Comparison of ENCODE assay signal across 31 cellular contexts in the genomic region with DNA sequence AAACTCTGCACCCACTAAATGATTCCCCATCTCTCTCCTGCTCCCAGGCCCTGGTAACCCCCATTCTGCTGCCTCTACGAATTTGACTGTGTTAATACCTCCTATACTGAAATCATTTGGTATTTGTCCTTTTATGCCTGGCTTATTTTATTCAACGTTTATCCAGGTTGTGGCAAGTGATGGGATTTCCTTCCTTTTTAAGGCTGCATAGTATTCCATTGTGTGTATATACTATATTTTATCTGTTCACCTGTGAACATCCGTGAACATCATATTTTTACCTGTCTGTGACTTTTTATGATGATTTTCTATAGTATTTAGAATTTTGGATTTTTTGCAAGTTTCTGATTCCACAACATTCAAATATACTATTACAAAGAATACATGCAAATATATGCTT. TPM values are rescaled to one million over a fixed set of nuclear protein-coding genes. Genes with fewer than 3 reads are reported as not detected.
DNase-seq lines count a peak whose midpoint lies in the region; ATAC-seq, FAIRE-seq and TF ChIP-seq lines count a peak whose summit lies in the region.
"Had no signal": no experiment of that assay in that cellular context is flagged by ENCODE, and none has a peak within 500 bp of the region (broad histone marks: within the 10 kb centered on the region; RNA-seq: fewer than 3 reads in every experiment).

No MANE protein-coding gene starts in this region.

- H3K9me3 ChIP-seq in HEK293 (ENCODE audit: control insufficient read depth, insufficient read depth, low read depth, low read length) (peaks cover 2% of the 10 kb centered on the region; the same call in 1 of the 2 replicates), K562 (replicated peaks; ENCODE audit: control insufficient read depth, insufficient read depth, low read depth, low read length) (no peaks in the 10 kb centered on the region), gastrocnemius medialis (no peaks in the 10 kb centered on the region)

- TF ChIP-seq POLR2A in K562 (conservative IDR thresholded peaks at IDR 0.05) = no peak
- no peak for TF ChIP-seq POLR2A in gastrocnemius medialis (IDR thresholded peaks at IDR 0.05)

- in situ Hi-C loops in K562 (cut with MboI) = no loop called here
- in situ Hi-C loops in gastrocnemius medialis (cut with MboI; ENCODE audit: low sequenced_read_pairs in 4 of 4) = no loop called here

- no peak overlapping the region for H3K4me2 ChIP-seq in K562 (ENCODE audit: insufficient read depth, low read length)
- H3K4me2 ChIP-seq: A549; BLaER1; BLaER1 treated with 17β-estradiol and CSF1 and Interleukin-3, amounts not matched to agents 10 nM and 100 nM had no signal

- no peak for FAIRE-seq in K562 (lab: Jason Lieb, UNC)
- FAIRE-seq: A204.1, D721Med had no signal

- H3K4me3 ChIP-seq in HEK293 (ENCODE audit: low read depth, low read length) (no peak overlapping the region), K562 (no peak overlapping the region), gastrocnemius medialis (no peak overlapping the region)
- H3K4me3 ChIP-seq: A549; BLaER1; BLaER1 treated with 17β-estradiol and CSF1 and Interleukin-3, amounts not matched to agents 10 nM and 100 nM had no signal

- no peak for DNase-seq in K562 (ENCODE audit: extremely low read depth in 1 of 4, low spot score in 3 of 4)
- no peak for DNase-seq in gastrocnemius medialis
- DNase-seq: 8988T; ACHN; AML-193; BE2C; C1 segment of cervical spinal cord; Caco-2; Calu3; CD4-positive, alpha-beta memory T cell; CD4-positive, alpha-beta T cell; CD4-positive, CD25-positive, alpha-beta regulatory T cell; CD8-positive, alpha-beta memory T cell; CD8-positive, alpha-beta T cell; COR-L47; DMS 273 treated with DMSO at 0.1 percent for 48 hours; DMS153; DMS53; DMS79; DMS79 treated with DMSO at 0.1 percent for 48 hours; DND-41; EL had no signal

- H3K9me1 ChIP-seq in K562 (ENCODE audit: control insufficient read depth, insufficient read depth, low read length) = no peaks in the 10 kb centered on the region

- ATAC-seq in K562 = no peak
- no peak for ATAC-seq in gastrocnemius medialis
- ATAC-seq in HG03196 (IDR thresholded peaks at IDR 0.05; ENCODE audit: unreplicated experiment) = no peak
- ATAC-seq: A549; CD8-positive, alpha-beta T cell had no signal

- CTCF ChIA-PET in HEK293 (lab: Yijun Ruan, JAX) = interaction anchor here (0.7 to 1.6 kb wide), 9 partner anchors 9 to 785 kb away, joined by 3 to 8 read pairs (median 3); no protein-coding TSS in a partner anchor
- CTCF ChIA-PET in K562 (lab: Yijun Ruan, JAX; ENCODE audit: low intra/inter-chr PET ratio) = no interaction called here

- H3K9ac ChIP-seq in K562 (ENCODE audit: insufficient read depth in 1 of 2, low read depth in 2 of 2, low read length in 2 of 2) = no peak overlapping the region
- H3K9ac ChIP-seq: BLaER1; BLaER1 treated with 17β-estradiol and CSF1 and Interleukin-3, amounts not matched to agents 10 nM and 100 nM had no signal

- no peak for TF ChIP-seq RAD21 in K562 (CRISPR knock-in tag; conservative IDR thresholded peaks at IDR 0.05 in 1 of 2, IDR thresholded peaks at IDR 0.05 in 1 of 2)

- no peaks in the 10 kb centered on the region for H3K79me2 ChIP-seq in K562 (ENCODE audit: control insufficient read depth, insufficient read depth, low read length)

- 0% methylated on average over 3 of the region's 3 CpGs for WGBS in K562 (ENCODE audit: insufficient coverage, low coverage, missing lambda C conversion rate)

- H3K4me1 ChIP-seq in HEK293 (ENCODE audit: control insufficient read depth, insufficient read depth, low read length) (no peaks in the 10 kb centered on the region), K562 (replicated peaks in 1 of 2; ENCODE audit: control insufficient read depth in 2 of 2, insufficient read depth in 2 of 2, low read length in 2 of 2) (no peaks in the 10 kb centered on the region), gastrocnemius medialis (no peaks in the 10 kb centered on the region)
- H3K4me1 ChIP-seq: A549; BE2C; BLaER1; BLaER1 treated with 17β-estradiol and CSF1 and Interleukin-3, amounts not matched to agents 10 nM and 100 nM had no signal

- intact Hi-C loops in K562 (cut with micrococcal nuclease) = no loop called here
- intact Hi-C loops in gastrocnemius medialis (cut with DNase I; ENCODE audit: low total_unique reads) = no loop called here

- no peaks in the 10 kb centered on the region; a peak in 1 of 3 replicates for H3K36me3 ChIP-seq in HEK293 (ENCODE audit: control insufficient read depth in 2 of 2, insufficient read depth in 1 of 2, low read length in 2 of 2)
- H3K36me3 ChIP-seq in K562 (ENCODE audit: control insufficient read depth, insufficient read depth, low read length) = no peaks in the 10 kb centered on the region
- no peaks in the 10 kb centered on the region for H3K36me3 ChIP-seq in gastrocnemius medialis
- H3K36me3 ChIP-seq: BE2C; BLaER1; BLaER1 treated with 17β-estradiol and CSF1 and Interleukin-3, amounts not matched to agents 10 nM and 100 nM had no signal

- BruUV-seq in K562 (replicated peaks; lab: Mats Ljungman, UMichigan) = no TSS peak

- no peak overlapping the region for H3K27ac ChIP-seq in HEK293 (ENCODE audit: extremely low read depth, low read depth, low read length)
- no peak overlapping the region for H3K27ac ChIP-seq in K562 (ENCODE audit: extremely low read depth, low read depth, low read length)
- H3K27ac ChIP-seq in gastrocnemius medialis = no peak overlapping the region
- H3K27ac ChIP-seq: 22Rv1; A549; BLaER1; BLaER1 treated with 17β-estradiol and CSF1 and Interleukin-3, amounts not matched to agents 10 nM and 100 nM; C4-2B had no signal

- no peaks in the 10 kb centered on the region; the same call in 1 of the 2 replicates for H4K20me1 ChIP-seq in K562 (replicated peaks; ENCODE audit: control insufficient read depth, insufficient read depth, low read length)
- H4K20me1 ChIP-seq: BLaER1; BLaER1 treated with 17β-estradiol and CSF1 and Interleukin-3, amounts not matched to agents 10 nM and 100 nM had no signal

- H2AFZ ChIP-seq in K562 (ENCODE audit: low read depth, low read length) = no peak overlapping the region

- H3K27me3 ChIP-seq in K562 (ENCODE audit: control insufficient read depth in 2 of 2, insufficient read depth in 2 of 2, low read length in 2 of 2) (peaks cover 20 to 44% of the 10 kb centered on the region in 2 experiments; a peak in 4 of 5 replicates), gastrocnemius medialis (no peaks in the 10 kb centered on the region)
- H3K27me3 ChIP-seq: BE2C; BLaER1; BLaER1 treated with 17β-estradiol and CSF1 and Interleukin-3, amounts not matched to agents 10 nM and 100 nM had no signal

- no peak for TF ChIP-seq CTCF in HEK293 (tag by site-specific recombination; IDR thresholded peaks at IDR 0.05)
- no peak for TF ChIP-seq CTCF in K562 (IDR thresholded peaks at IDR 0.05 in 2 of 3, conservative IDR thresholded peaks at IDR 0.05 in 1 of 3; ENCODE audit: insufficient read depth in 2 of 3, low read depth in 1 of 3, low read length in 3 of 3)
- TF ChIP-seq CTCF in gastrocnemius medialis (IDR thresholded peaks at IDR 0.05 in 4 of 5, conservative IDR thresholded peaks at IDR 0.05 in 1 of 5) = no peak

- no peak for TF ChIP-seq EP300 in K562 (IDR thresholded peaks at IDR 0.05; ENCODE audit: low read length)

- POLR2A ChIA-PET in HEK293 (lab: Yijun Ruan, JAX) = no interaction called here
- POLR2A ChIA-PET in K562 (lab: Yijun Ruan, JAX) = interaction anchor here (2.9 to 6.4 kb wide), 2 partner anchors 11 to 13 kb away, joined by 8 to 60 read pairs; a partner anchor contains a TSS

TF ChIP-seq in HEK293, 187 proteins besides CTCF, POLR2A, EP300 and RAD21 (continues in another document):
- TF ChIP-seq ZNF544 (tag by site-specific recombination; IDR thresholded peaks at IDR 0.05) = no peak

TF ChIP-seq in K562, 482 proteins besides CTCF, POLR2A, EP300 and RAD21 (continues in another document):
- TF ChIP-seq RBM25 (IDR thresholded peaks at IDR 0.05; ENCODE audit: low read depth, low read length, severe bottlenecking) = peak; percentile 27

RNA-seq across cellular contexts. Expression of a gene that starts 13.9 kb away (rescaled TPM):
- total RNA-seq in K562 (2011; cell fraction: chromatin; rRNA removed; ENCODE audit: low replicate concordance) = 10.0 and 38.4 TPM in 2 replicates
- total RNA-seq in K562 (2011; cell fraction: nucleolus; rRNA removed) = 8.7 and 12.4 TPM in 2 replicates
- 16.9 and 22.7 TPM in 2 replicates for total RNA-seq in K562 (2011; cell fraction: nucleoplasm; rRNA removed)
- total RNA-seq in K562 (2014; rRNA removed) (29.7 and 31.2 TPM in 2 replicates), K562 (2014; rRNA removed; fragmentation: Illumina TruSeq; extraction: Trizol) (34.9 and 42.3 TPM in 2 replicates), K562 (2015; rRNA removed; fragmentation: Illumina TruSeq; extraction: Trizol) (15.0 and 17.3 TPM in 2 replicates), K562 (2021) (29.7 and 34.6 TPM in 2 replicates), gastrocnemius medialis (10 to 100 TPM; 44.2 to 50.1 (median 46.1) TPM)
- polyA plus RNA-seq in K562 (2011; rRNA removed) (30.9 and 31.2 TPM in 2 replicates), K562 (2014; fragmentation: Illumina TruSeq; extraction: Trizol) (28.8 and 30.1 TPM in 2 replicates), K562 (2014; fragmentation: Nextera tagmentation; extraction: Ambion mirVana) (1 to 10 TPM; 9.5 to 9.8 TPM), K562 (2014; rRNA removed) (30.2 and 33.0 TPM in 2 replicates)
- 9.2 and 18.2 TPM in 2 replicates for polyA plus RNA-seq in K562 (2011; cell fraction: cytosol; rRNA removed)
- polyA plus RNA-seq in K562 (2011; cell fraction: nucleus; rRNA removed) = 11.6 and 23.1 TPM in 2 replicates
- 16.1 and 50.7 TPM in 2 replicates for polyA plus RNA-seq in K562 (2012)
- polyA minus RNA-seq in K562 (2011; rRNA and poly(A)+ RNA removed) = 31.5 and 41.1 TPM in 2 replicates
- polyA minus RNA-seq in K562 (2011; cell fraction: cytosol; rRNA and poly(A)+ RNA removed) = 10.6 and 12.5 TPM in 2 replicates
- polyA minus RNA-seq in K562 (2011; cell fraction: nucleus; rRNA and poly(A)+ RNA removed) = 7.7 and 21.0 TPM in 2 replicates

RNA-seq across cellular contexts. Expression of a gene that starts 57.2 kb away (rescaled TPM):
- total RNA-seq in K562 (2011; cell fraction: chromatin; rRNA removed; ENCODE audit: low replicate concordance) = 0.35 and 0.44 TPM in 2 replicates
- 0.67 and 1.3 TPM in 2 replicates for total RNA-seq in K562 (2011; cell fraction: nucleolus; rRNA removed)
- total RNA-seq in K562 (2011; cell fraction: nucleoplasm; rRNA removed) = 0.59 and 0.61 TPM in 2 replicates
- total RNA-seq in K562 (2014; rRNA removed) (0.57 and 0.59 TPM in 2 replicates), K562 (2014; rRNA removed; fragmentation: Illumina TruSeq; extraction: Trizol) (0.07 and 0.13 TPM in 2 replicates), K562 (2015; rRNA removed; fragmentation: Illumina TruSeq; extraction: Trizol) (0.11 TPM in 1 of 2 replicates, not detected in the other), K562 (2021) (0.49 and 0.53 TPM in 2 replicates), gastrocnemius medialis (10 to 100 TPM; 11.9 to 29.9 (median 25.5) TPM)
- polyA plus RNA-seq in K562 (2011; rRNA removed) (0.15 and 0.20 TPM in 2 replicates), K562 (2014; fragmentation: Illumina TruSeq; extraction: Trizol) (0.15 and 0.21 TPM in 2 replicates), K562 (2014; fragmentation: Nextera tagmentation; extraction: Ambion mirVana) (under 1 TPM in 1 of 2 experiments, not detected in 1; 0.03 TPM), K562 (2014; rRNA removed) (0.15 and 0.26 TPM in 2 replicates)
- polyA plus RNA-seq in K562 (2011; cell fraction: cytosol; rRNA removed) = 0.19 and 0.73 TPM in 2 replicates
- 0.17 and 0.23 TPM in 2 replicates for polyA plus RNA-seq in K562 (2011; cell fraction: nucleus; rRNA removed)
- 0.12 and 0.51 TPM in 2 replicates for polyA plus RNA-seq in K562 (2012)
- polyA minus RNA-seq in K562 (2011; rRNA and poly(A)+ RNA removed) = 0.18 and 0.24 TPM in 2 replicates
- polyA minus RNA-seq in K562 (2011; cell fraction: cytosol; rRNA and poly(A)+ RNA removed) = not detected in 2 replicates
- 0.40 and 0.67 TPM in 2 replicates for polyA minus RNA-seq in K562 (2011; cell fraction: nucleus; rRNA and poly(A)+ RNA removed)

Comparison
In these comparisons a context has a peak if more than half of its experiments do, and no peak if none do; other contexts are left out.
1. RNA of a gene that starts 57.2 kb away (total RNA-seq): 11.9 to 29.9 TPM in gastrocnemius medialis; 0.07 to 1.3 TPM in K562; every median in the first group is over 4 times any median in the second.